1 cellular context compared by ENCODE assay signal in the genomic region with DNA sequence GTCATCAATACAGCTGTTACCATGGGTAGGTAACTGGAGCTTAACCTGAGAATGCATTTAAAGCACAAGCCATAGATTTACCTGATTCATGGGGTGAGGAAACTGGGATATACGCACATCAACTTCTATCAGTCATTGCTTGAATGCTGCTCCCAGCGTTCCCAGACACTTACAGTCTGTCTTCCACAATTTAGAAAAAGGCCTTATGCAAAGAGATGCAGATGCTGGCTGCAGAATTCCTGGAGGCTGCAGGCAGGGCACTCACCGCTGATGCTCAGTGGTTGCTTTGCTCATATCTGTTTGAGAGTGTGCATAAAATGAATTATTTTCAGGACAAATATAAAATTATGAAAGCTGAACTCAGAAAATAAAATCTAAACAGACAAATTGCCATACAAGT.
TF ChIP-seq lines count a peak whose summit lies in the region.

No MANE protein-coding gene starts in this region.

TF ChIP-seq in GM23338, 12 proteins besides CTCF, POLR2A, EP300 and RAD21 (continued from another document):
- TF ChIP-seq, protein P1, sequence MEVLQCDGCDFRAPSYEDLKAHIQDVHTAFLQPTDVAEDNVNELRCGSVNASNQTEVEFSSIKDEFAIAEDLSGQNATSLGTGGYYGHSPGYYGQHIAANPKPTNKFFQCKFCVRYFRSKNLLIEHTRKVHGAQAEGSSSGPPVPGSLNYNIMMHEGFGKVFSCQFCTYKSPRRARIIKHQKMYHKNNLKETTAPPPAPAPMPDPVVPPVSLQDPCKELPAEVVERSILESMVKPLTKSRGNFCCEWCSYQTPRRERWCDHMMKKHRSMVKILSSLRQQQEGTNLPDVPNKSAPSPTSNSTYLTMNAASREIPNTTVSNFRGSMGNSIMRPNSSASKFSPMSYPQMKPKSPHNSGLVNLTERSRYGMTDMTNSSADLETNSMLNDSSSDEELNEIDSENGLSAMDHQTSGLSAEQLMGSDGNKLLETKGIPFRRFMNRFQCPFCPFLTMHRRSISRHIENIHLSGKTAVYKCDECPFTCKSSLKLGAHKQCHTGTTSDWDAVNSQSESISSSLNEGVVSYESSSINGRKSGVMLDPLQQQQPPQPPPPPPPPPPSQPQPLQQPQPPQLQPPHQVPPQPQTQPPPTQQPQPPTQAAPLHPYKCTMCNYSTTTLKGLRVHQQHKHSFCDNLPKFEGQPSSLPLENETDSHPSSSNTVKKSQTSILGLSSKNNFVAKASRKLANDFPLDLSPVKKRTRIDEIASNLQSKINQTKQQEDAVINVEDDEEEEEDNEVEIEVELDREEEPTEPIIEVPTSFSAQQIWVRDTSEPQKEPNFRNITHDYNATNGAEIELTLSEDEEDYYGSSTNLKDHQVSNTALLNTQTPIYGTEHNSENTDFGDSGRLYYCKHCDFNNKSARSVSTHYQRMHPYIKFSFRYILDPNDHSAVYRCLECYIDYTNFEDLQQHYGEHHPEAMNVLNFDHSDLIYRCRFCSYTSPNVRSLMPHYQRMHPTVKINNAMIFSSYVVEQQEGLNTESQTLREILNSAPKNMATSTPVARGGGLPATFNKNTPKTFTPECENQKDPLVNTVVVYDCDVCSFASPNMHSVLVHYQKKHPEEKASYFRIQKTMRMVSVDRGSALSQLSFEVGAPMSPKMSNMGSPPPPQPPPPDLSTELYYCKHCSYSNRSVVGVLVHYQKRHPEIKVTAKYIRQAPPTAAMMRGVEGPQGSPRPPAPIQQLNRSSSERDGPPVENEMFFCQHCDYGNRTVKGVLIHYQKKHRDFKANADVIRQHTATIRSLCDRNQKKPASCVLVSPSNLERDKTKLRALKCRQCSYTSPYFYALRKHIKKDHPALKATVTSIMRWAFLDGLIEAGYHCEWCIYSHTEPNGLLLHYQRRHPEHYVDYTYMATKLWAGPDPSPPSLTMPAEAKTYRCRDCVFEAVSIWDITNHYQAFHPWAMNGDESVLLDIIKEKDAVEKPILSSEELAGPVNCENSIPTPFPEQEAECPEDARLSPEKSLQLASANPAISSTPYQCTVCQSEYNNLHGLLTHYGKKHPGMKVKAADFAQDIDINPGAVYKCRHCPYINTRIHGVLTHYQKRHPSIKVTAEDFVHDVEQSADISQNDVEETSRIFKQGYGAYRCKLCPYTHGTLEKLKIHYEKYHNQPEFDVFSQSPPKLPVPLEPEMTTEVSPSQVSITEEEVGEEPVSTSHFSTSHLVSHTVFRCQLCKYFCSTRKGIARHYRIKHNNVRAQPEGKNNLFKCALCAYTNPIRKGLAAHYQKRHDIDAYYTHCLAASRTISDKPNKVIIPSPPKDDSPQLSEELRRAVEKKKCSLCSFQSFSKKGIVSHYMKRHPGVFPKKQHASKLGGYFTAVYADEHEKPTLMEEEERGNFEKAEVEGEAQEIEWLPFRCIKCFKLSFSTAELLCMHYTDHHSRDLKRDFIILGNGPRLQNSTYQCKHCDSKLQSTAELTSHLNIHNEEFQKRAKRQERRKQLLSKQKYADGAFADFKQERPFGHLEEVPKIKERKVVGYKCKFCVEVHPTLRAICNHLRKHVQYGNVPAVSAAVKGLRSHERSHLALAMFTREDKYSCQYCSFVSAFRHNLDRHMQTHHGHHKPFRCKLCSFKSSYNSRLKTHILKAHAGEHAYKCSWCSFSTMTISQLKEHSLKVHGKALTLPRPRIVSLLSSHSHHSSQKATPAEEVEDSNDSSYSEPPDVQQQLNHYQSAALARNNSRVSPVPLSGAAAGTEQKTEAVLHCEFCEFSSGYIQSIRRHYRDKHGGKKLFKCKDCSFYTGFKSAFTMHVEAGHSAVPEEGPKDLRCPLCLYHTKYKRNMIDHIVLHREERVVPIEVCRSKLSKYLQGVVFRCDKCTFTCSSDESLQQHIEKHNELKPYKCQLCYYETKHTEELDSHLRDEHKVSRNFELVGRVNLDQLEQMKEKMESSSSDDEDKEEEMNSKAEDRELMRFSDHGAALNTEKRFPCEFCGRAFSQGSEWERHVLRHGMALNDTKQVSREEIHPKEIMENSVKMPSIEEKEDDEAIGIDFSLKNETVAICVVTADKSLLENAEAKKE (CRISPR knock-in tag; IDR thresholded peaks at IDR 0.05), result no peak
- no peak for TF ChIP-seq ETS1 (IDR thresholded peaks at IDR 0.05)
- TF ChIP-seq STAT1 (IDR thresholded peaks at IDR 0.05; ENCODE audit: unreplicated experiment), result no peak
- TF ChIP-seq NANOG (IDR thresholded peaks at IDR 0.05; ENCODE audit: borderline replicate concordance), result no peak
- TF ChIP-seq ZNF331 (CRISPR knock-in tag; IDR thresholded peaks at IDR 0.05; ENCODE audit: low read depth), result no peak
- TF ChIP-seq, protein P2, sequence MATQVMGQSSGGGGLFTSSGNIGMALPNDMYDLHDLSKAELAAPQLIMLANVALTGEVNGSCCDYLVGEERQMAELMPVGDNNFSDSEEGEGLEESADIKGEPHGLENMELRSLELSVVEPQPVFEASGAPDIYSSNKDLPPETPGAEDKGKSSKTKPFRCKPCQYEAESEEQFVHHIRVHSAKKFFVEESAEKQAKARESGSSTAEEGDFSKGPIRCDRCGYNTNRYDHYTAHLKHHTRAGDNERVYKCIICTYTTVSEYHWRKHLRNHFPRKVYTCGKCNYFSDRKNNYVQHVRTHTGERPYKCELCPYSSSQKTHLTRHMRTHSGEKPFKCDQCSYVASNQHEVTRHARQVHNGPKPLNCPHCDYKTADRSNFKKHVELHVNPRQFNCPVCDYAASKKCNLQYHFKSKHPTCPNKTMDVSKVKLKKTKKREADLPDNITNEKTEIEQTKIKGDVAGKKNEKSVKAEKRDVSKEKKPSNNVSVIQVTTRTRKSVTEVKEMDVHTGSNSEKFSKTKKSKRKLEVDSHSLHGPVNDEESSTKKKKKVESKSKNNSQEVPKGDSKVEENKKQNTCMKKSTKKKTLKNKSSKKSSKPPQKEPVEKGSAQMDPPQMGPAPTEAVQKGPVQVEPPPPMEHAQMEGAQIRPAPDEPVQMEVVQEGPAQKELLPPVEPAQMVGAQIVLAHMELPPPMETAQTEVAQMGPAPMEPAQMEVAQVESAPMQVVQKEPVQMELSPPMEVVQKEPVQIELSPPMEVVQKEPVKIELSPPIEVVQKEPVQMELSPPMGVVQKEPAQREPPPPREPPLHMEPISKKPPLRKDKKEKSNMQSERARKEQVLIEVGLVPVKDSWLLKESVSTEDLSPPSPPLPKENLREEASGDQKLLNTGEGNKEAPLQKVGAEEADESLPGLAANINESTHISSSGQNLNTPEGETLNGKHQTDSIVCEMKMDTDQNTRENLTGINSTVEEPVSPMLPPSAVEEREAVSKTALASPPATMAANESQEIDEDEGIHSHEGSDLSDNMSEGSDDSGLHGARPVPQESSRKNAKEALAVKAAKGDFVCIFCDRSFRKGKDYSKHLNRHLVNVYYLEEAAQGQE (IDR thresholded peaks at IDR 0.05; ENCODE audit: unreplicated experiment), result no peak
- no peak for TF ChIP-seq CREB1 (CRISPR knock-in tag; IDR thresholded peaks at IDR 0.05; ENCODE audit: low read depth)
- TF ChIP-seq EZH2phosphoT487 (IDR thresholded peaks at IDR 0.05; ENCODE audit: unreplicated experiment), result no peak
- no peak for TF ChIP-seq POLR2AphosphoS5 (IDR thresholded peaks at IDR 0.05; ENCODE audit: low read depth)
